ENCODE assay signal across 1 cellular context in genomic region chr22:49916851-49917250, GRCh38.
TF ChIP-seq lines count a peak whose summit lies in the region.

No MANE protein-coding gene starts in this region.

TF ChIP-seq in H1, 55 proteins besides CTCF, POLR2A, EP300 and RAD21:
- TF ChIP-seq TAF1 (IDR thresholded peaks at IDR 0.05; ENCODE audit: low read depth, low read length) (no peak), KDM4A (IDR thresholded peaks at IDR 0.05; ENCODE audit: low read depth, low read length, severe bottlenecking) (no peak), CHD7 (IDR thresholded peaks at IDR 0.05; ENCODE audit: insufficient replicate concordance, low read length) (no peak), JUND (IDR thresholded peaks at IDR 0.05; ENCODE audit: low read length) (no peak), EGR1 (IDR thresholded peaks at IDR 0.05; ENCODE audit: borderline replicate concordance, low read depth, low read length) (no peak), POU5F1 (IDR thresholded peaks at IDR 0.05; ENCODE audit: low read depth, low read length) (no peak), BCL11A (IDR thresholded peaks at IDR 0.05; ENCODE audit: low read depth in 2 of 2, low read length in 2 of 2) (no peak), SUZ12 (IDR thresholded peaks at IDR 0.05; ENCODE audit: low read length) (no peak), PHF8 (conservative IDR thresholded peaks at IDR 0.05; ENCODE audit: low read depth, low read length) (no peak)
